ENCODE assay signal across 9 cellular contexts in the genomic region with DNA sequence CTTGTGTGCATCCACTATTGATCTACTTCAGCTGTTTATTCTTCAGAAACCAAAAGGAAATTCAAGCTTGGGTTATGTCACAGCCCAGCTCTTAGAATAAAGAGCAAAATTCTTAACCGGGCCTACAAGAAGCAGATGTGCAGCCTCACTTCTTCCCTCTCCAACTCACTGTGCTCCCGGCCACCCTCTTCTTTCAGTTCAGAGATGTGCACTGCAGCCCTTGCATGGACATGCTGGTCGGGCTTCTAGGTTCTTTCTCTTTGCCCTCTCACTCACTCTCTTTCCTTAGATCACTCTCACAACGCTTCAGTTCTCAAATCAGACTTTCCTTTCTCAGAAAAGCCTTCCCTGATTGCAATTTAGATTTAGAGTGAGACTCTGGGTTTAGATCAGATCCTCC.
A peak's percentile ranks its signal among the peaks of the same experiment; 100 is the strongest.
DNase-seq lines count a peak whose midpoint lies in the region; ATAC-seq and TF ChIP-seq lines count a peak whose summit lies in the region.
"Had no signal": no experiment of that assay in that cellular context is flagged by ENCODE, and none has a peak within 500 bp of the region (broad histone marks: within the 10 kb centered on the region; RNA-seq: fewer than 3 reads in every experiment).

No MANE protein-coding gene starts in this region.

- ATAC-seq in activated CD8-positive, alpha-beta T cell treated with anti-CD3 and anti-CD28 coated beads, Interleukin-2, amount 10 ng/mL, durations not matched to agents 7 days and 5 days, result peak; percentile 49
- ATAC-seq in GM18868 (IDR thresholded peaks at IDR 0.05; ENCODE audit: unreplicated experiment), result no peak
- no peak for ATAC-seq in GM21515 (IDR thresholded peaks at IDR 0.05; ENCODE audit: unreplicated experiment)

- no peak for TF ChIP-seq CTCF in glutamatergic neuron (IDR thresholded peaks at IDR 0.05; ENCODE audit: partially characterized antibody, unreplicated experiment)

- no peaks in the 10 kb centered on the region for H3K27me3 Mint-ChIP-seq in activated naive CD4-positive, alpha-beta T cell treated with anti-CD3 and anti-CD28 coated beads for 36 hours (ENCODE audit: low read depth)
- H3K27me3 Mint-ChIP-seq in activated CD8-positive, alpha-beta T cell treated with anti-CD3 and anti-CD28 coated beads, Interleukin-2, amount 10 ng/mL, durations not matched to agents 7 days and 5 days (ENCODE audit: low read depth), result no peaks in the 10 kb centered on the region
- no peaks in the 10 kb centered on the region for H3K27me3 Mint-ChIP-seq in glutamatergic neuron (ENCODE audit: unreplicated experiment)

- H3K9me3 Mint-ChIP-seq in activated naive CD4-positive, alpha-beta T cell treated with anti-CD3 and anti-CD28 coated beads for 36 hours, result no peaks in the 10 kb centered on the region
- H3K9me3 Mint-ChIP-seq in activated CD8-positive, alpha-beta T cell treated with anti-CD3 and anti-CD28 coated beads, Interleukin-2, amount 10 ng/mL, durations not matched to agents 7 days and 5 days (ENCODE audit: insufficient read depth), result no peaks in the 10 kb centered on the region
- H3K9me3 Mint-ChIP-seq in glutamatergic neuron (ENCODE audit: unreplicated experiment), result no peaks in the 10 kb centered on the region

- peaks cover 26% of the 10 kb centered on the region for H3K4me1 Mint-ChIP-seq in activated naive CD4-positive, alpha-beta T cell treated with anti-CD3 and anti-CD28 coated beads for 36 hours (ENCODE audit: low read depth)
- H3K4me1 Mint-ChIP-seq in activated CD8-positive, alpha-beta T cell treated with anti-CD3 and anti-CD28 coated beads, Interleukin-2, amount 10 ng/mL, durations not matched to agents 7 days and 5 days (ENCODE audit: low read depth), result peaks cover 11% of the 10 kb centered on the region
- H3K4me1 Mint-ChIP-seq in glutamatergic neuron (ENCODE audit: low read depth, unreplicated experiment), result peaks cover 22% of the 10 kb centered on the region

- no peaks in the 10 kb centered on the region for H3K36me3 Mint-ChIP-seq in activated naive CD4-positive, alpha-beta T cell treated with anti-CD3 and anti-CD28 coated beads for 36 hours (ENCODE audit: low read depth)
- H3K36me3 Mint-ChIP-seq in activated CD8-positive, alpha-beta T cell treated with anti-CD3 and anti-CD28 coated beads, Interleukin-2, amount 10 ng/mL, durations not matched to agents 7 days and 5 days (ENCODE audit: low read depth), result no peaks in the 10 kb centered on the region
- H3K36me3 Mint-ChIP-seq in glutamatergic neuron (ENCODE audit: unreplicated experiment), result no peaks in the 10 kb centered on the region

- peak; percentile 48 for DNase-seq in activated naive CD4-positive, alpha-beta T cell treated with anti-CD3 and anti-CD28 coated beads for 36 hours
- no peak for DNase-seq in activated naive CD4-positive, alpha-beta T cell (lab: John Stamatoyannopoulos, UW)
- no peak for DNase-seq in activated CD8-positive, alpha-beta T cell treated with anti-CD3 and anti-CD28 coated beads, Interleukin-2, amount 10 ng/mL, durations not matched to agents 7 days and 5 days
- DNase-seq in glutamatergic neuron (peak; percentile 14), stromal cell of bone marrow (ENCODE audit: low read depth) (peak; percentile 6), globus pallidus (ENCODE audit: low spot score) (no peak)
- DNase-seq: NCI-H2227 treated with DMSO at 0.1 percent for 48 hours had no signal

- H3K4me3 Mint-ChIP-seq in activated naive CD4-positive, alpha-beta T cell treated with anti-CD3 and anti-CD28 coated beads for 36 hours, result peak overlapping the region; percentile 62
- H3K4me3 Mint-ChIP-seq in activated CD8-positive, alpha-beta T cell treated with anti-CD3 and anti-CD28 coated beads, Interleukin-2, amount 10 ng/mL, durations not matched to agents 7 days and 5 days, result no peak overlapping the region
- no peak overlapping the region for H3K4me3 Mint-ChIP-seq in glutamatergic neuron (ENCODE audit: unreplicated experiment)

- H3K27ac Mint-ChIP-seq in activated naive CD4-positive, alpha-beta T cell treated with anti-CD3 and anti-CD28 coated beads for 36 hours, result peak overlapping the region; percentile 68
- no peak overlapping the region for H3K27ac Mint-ChIP-seq in activated CD8-positive, alpha-beta T cell treated with anti-CD3 and anti-CD28 coated beads, Interleukin-2, amount 10 ng/mL, durations not matched to agents 7 days and 5 days
- peak overlapping the region; percentile 3 for H3K27ac Mint-ChIP-seq in glutamatergic neuron (ENCODE audit: unreplicated experiment)

- intact Hi-C loops in activated naive CD4-positive, alpha-beta T cell treated with anti-CD3 and anti-CD28 coated beads for 36 hours (cut with micrococcal nuclease), result loop anchor here (2.0 to 10.0 kb wide), 2 partner anchors 126 to 152 kb away; no protein-coding TSS in a partner anchor

- CTCF ChIA-PET in activated naive CD4-positive, alpha-beta T cell treated with anti-CD3 and anti-CD28 coated beads for 36 hours (lab: Charles Lee), result interaction anchor here (0.9 to 1.9 kb wide), 3 partner anchors 130 to 428 kb away, joined by 3 to 9 read pairs (median 4); no protein-coding TSS in a partner anchor
- CTCF ChIA-PET in activated CD8-positive, alpha-beta T cell treated with anti-CD3 and anti-CD28 coated beads, Interleukin-2, amount 10 ng/mL, durations not matched to agents 7 days and 5 days (lab: Charles Lee), result no interaction called here

- POLR2A ChIA-PET in activated CD8-positive, alpha-beta T cell treated with anti-CD3 and anti-CD28 coated beads, Interleukin-2, amount 10 ng/mL, durations not matched to agents 7 days and 5 days (lab: Charles Lee), result no interaction called here

Comparison
In these comparisons a context has a peak if more than half of its experiments do, and no peak if none do; other contexts are left out.
1. DNase-seq: peak in activated naive CD4-positive, alpha-beta T cell treated with anti-CD3 and anti-CD28 coated beads for 36 hours (single experiment), glutamatergic neuron (single experiment) and stromal cell of bone marrow (single experiment); none in activated naive CD4-positive, alpha-beta T cell (0 of 4), activated CD8-positive, alpha-beta T cell treated with anti-CD3 and anti-CD28 coated beads, Interleukin-2, amount 10 ng/mL, durations not matched to agents 7 days and 5 days (single experiment) and globus pallidus (single experiment).